In genomic region chr1:113247355-113247754, GRCh38 we compare ENCODE assay signal across 1 cellular context.
TF ChIP-seq lines count a peak whose summit lies in the region.

No MANE protein-coding gene starts in this region.

TF ChIP-seq in GM23338, 12 proteins besides CTCF, POLR2A, EP300 and RAD21 (continued from another document):
- TF ChIP-seq ZNF462 (CRISPR knock-in tag; IDR thresholded peaks at IDR 0.05) (no peak), JUNB (IDR thresholded peaks at IDR 0.05; ENCODE audit: unreplicated experiment) (no peak), NANOG (IDR thresholded peaks at IDR 0.05; ENCODE audit: borderline replicate concordance) (no peak), EZH2 (IDR thresholded peaks at IDR 0.05; ENCODE audit: low read depth, unreplicated experiment) (no peak), ETS1 (IDR thresholded peaks at IDR 0.05) (no peak), POLR2AphosphoS5 (IDR thresholded peaks at IDR 0.05; ENCODE audit: low read depth) (no peak)
